20 cellular contexts compared by ENCODE assay signal in genomic region chr11:13705710-13706109, GRCh38.
"Had no signal": no experiment of that assay in that cellular context is flagged by ENCODE, and none has a peak within 500 bp of the region (broad histone marks: within the 10 kb centered on the region; RNA-seq: fewer than 3 reads in every experiment).

No MANE protein-coding gene starts in this region.

- DNase-seq: effector memory CD8-positive, alpha-beta T cell; esophagus squamous epithelium; foreskin fibroblast; head of caudate nucleus; islet precursor cell; mammary epithelial cell; posterior cingulate gyrus; sigmoid colon; stimulated activated CD4-positive, alpha-beta T cell treated with anti-CD3 and anti-CD28 coated beads, Interleukin-2, amount 100 ng/mL, for 24 hours; stimulated activated CD4-positive, alpha-beta T cell treated with anti-CD3 and anti-CD28 coated beads, Interleukin-4, amount 100 ng/mL, for 4 hours; stimulated activated naive B cell treated with anti-CD40 and anti-IgM and Interleukin-4, amounts not matched to agents 10 μg/mL and 1 μg/mL and 100 μg/mL, for 72 hours; stimulated activated naive CD8-positive, alpha-beta T cell treated with anti-CD3 and anti-CD28 coated beads, Interleukin-15, amount 100 ng/mL, for 72 hours; transverse colon had no signal

- H3K4me2 ChIP-seq: hepatocyte had no signal

- H3K4me3 ChIP-seq: esophagus squamous epithelium, hepatocyte, right atrium auricular region, sigmoid colon, skin epidermis, thoracic aorta, transverse colon had no signal

- ATAC-seq: effector memory CD8-positive, alpha-beta T cell; left lobe of liver; natural killer cell treated with Interleukin-12 subunit alpha and Interleukin-12 subunit beta and Interleukin-15 and Interleukin-18, amount 100 ng/mL, for 72 hours; stimulated activated naive B cell treated with anti-CD40 and anti-IgM and Interleukin-4, amounts not matched to agents 10 μg/mL and 1 μg/mL and 100 μg/mL, for 72 hours; stimulated activated naive CD8-positive, alpha-beta T cell treated with anti-CD3 and anti-CD28 coated beads, Interleukin-15, amount 100 ng/mL, for 72 hours had no signal

- H3K27ac ChIP-seq: esophagus squamous epithelium, hepatocyte, right atrium auricular region, sigmoid colon, skin epidermis, thoracic aorta, transverse colon had no signal

- H3K27me3 Mint-ChIP-seq: effector memory CD8-positive, alpha-beta T cell; natural killer cell treated with Interleukin-12 subunit alpha and Interleukin-12 subunit beta and Interleukin-15 and Interleukin-18, amount 100 ng/mL, for 72 hours; stimulated activated naive B cell treated with anti-CD40 and anti-IgM and Interleukin-4, amounts not matched to agents 10 μg/mL and 1 μg/mL and 100 μg/mL, for 72 hours; stimulated activated naive CD8-positive, alpha-beta T cell treated with anti-CD3 and anti-CD28 coated beads, Interleukin-15, amount 100 ng/mL, for 72 hours had no signal

- H3K27ac Mint-ChIP-seq: mesothelial cell of epicardium; natural killer cell treated with Interleukin-12 subunit alpha and Interleukin-12 subunit beta and Interleukin-15 and Interleukin-18, amount 100 ng/mL, for 72 hours; stimulated activated naive B cell treated with anti-CD40 and anti-IgM and Interleukin-4, amounts not matched to agents 10 μg/mL and 1 μg/mL and 100 μg/mL, for 72 hours; stimulated activated naive CD8-positive, alpha-beta T cell treated with anti-CD3 and anti-CD28 coated beads, Interleukin-15, amount 100 ng/mL, for 72 hours had no signal

- H3K9me3 ChIP-seq: esophagus squamous epithelium, right atrium auricular region, sigmoid colon, thoracic aorta, transverse colon had no signal

- H2AFZ ChIP-seq: hepatocyte had no signal

- H3K27me3 ChIP-seq: esophagus squamous epithelium, hepatocyte, right atrium auricular region, sigmoid colon, transverse colon had no signal

- H3K4me3 Mint-ChIP-seq: effector memory CD8-positive, alpha-beta T cell; mesothelial cell of epicardium; natural killer cell treated with Interleukin-12 subunit alpha and Interleukin-12 subunit beta and Interleukin-15 and Interleukin-18, amount 100 ng/mL, for 72 hours; stimulated activated naive B cell treated with anti-CD40 and anti-IgM and Interleukin-4, amounts not matched to agents 10 μg/mL and 1 μg/mL and 100 μg/mL, for 72 hours; stimulated activated naive CD8-positive, alpha-beta T cell treated with anti-CD3 and anti-CD28 coated beads, Interleukin-15, amount 100 ng/mL, for 72 hours had no signal

- H3K9me3 Mint-ChIP-seq: effector memory CD8-positive, alpha-beta T cell; mesothelial cell of epicardium; natural killer cell treated with Interleukin-12 subunit alpha and Interleukin-12 subunit beta and Interleukin-15 and Interleukin-18, amount 100 ng/mL, for 72 hours; stimulated activated naive B cell treated with anti-CD40 and anti-IgM and Interleukin-4, amounts not matched to agents 10 μg/mL and 1 μg/mL and 100 μg/mL, for 72 hours; stimulated activated naive CD8-positive, alpha-beta T cell treated with anti-CD3 and anti-CD28 coated beads, Interleukin-15, amount 100 ng/mL, for 72 hours had no signal

- H3K4me1 Mint-ChIP-seq: mesothelial cell of epicardium; stimulated activated naive B cell treated with anti-CD40 and anti-IgM and Interleukin-4, amounts not matched to agents 10 μg/mL and 1 μg/mL and 100 μg/mL, for 72 hours; stimulated activated naive CD8-positive, alpha-beta T cell treated with anti-CD3 and anti-CD28 coated beads, Interleukin-15, amount 100 ng/mL, for 72 hours had no signal

- H3K4me1 ChIP-seq: esophagus squamous epithelium, right atrium auricular region, sigmoid colon, transverse colon had no signal
